8 cellular contexts compared by ENCODE assay signal in genomic region chr16:67415872-67416793, GRCh38. TPM values are rescaled to one million over a fixed set of nuclear protein-coding genes. Genes with fewer than 3 reads are reported as not detected.
DNase-seq lines count a peak whose midpoint lies in the region; ATAC-seq and TF ChIP-seq lines count a peak whose summit lies in the region.

Gene ZDHHC1 (minus strand): TSS chr16:67416477. CDS start chr16:67407775, 8,702 bp downstream.

- H3K4me3 ChIP-seq in HEK293 (ENCODE audit: low read depth, low read length), result peak within 1 kb of the TSS; percentile 66
- H3K4me3 ChIP-seq in fibroblast of mammary gland (ENCODE audit: control insufficient read depth, low read depth, low read length), result peak within 1 kb of the TSS; percentile 65

- H3K4me1 ChIP-seq in HEK293 (ENCODE audit: control insufficient read depth, insufficient read depth, low read length), result peaks cover 3% of the 10 kb centered on the region; the same call in 1 of the 2 replicates

- no peaks in the 10 kb centered on the region for H3K36me3 ChIP-seq in HEK293 (ENCODE audit: control insufficient read depth in 2 of 2, insufficient read depth in 1 of 2, low read length in 2 of 2)

- H3K27ac ChIP-seq in HEK293 (ENCODE audit: extremely low read depth, low read depth, low read length), result peak within 1 kb of the TSS; percentile 88

- CTCF ChIA-PET in HEK293 (lab: Yijun Ruan, JAX), result interaction anchor here (0.6 to 2.0 kb wide), 33 partner anchors 8 to 905 kb away, joined by 3 to 21 read pairs (median 3); partner anchors contain the start of genes HSD11B2 and TMEM208

- POLR2A ChIA-PET in HEK293 (lab: Yijun Ruan, JAX), result interaction anchor here (1.0 to 1.1 kb wide), 2 partner anchors 12 to 34 kb away, joined by 3 read pairs; no protein-coding TSS in a partner anchor

- no peaks in the 10 kb centered on the region for H3K4me1 Mint-ChIP-seq in activated T-helper 17 cell treated with anti-CD3 and anti-CD28 coated beads, Interleukin-2, amount 50 U/mL, for 72 hours

- DNase-seq in G401 (ENCODE audit: low spot score) (peak; percentile 73), NCI-H2227 treated with DMSO at 0.1 percent for 48 hours (lab: John Stamatoyannopoulos, UW) (peak; percentile 55), fibroblast of mammary gland (ENCODE audit: low read depth) (peak; percentile 80), myocyte (ENCODE audit: low read depth) (peak; percentile 76), cerebellar nuclear complex (lab: John Stamatoyannopoulos, UW) (no peak)

- TF ChIP-seq CTCF in HEK293 (tag by site-specific recombination; IDR thresholded peaks at IDR 0.05), result peak; percentile 80
- TF ChIP-seq CTCF in fibroblast of mammary gland (conservative IDR thresholded peaks at IDR 0.05; ENCODE audit: control insufficient read depth, insufficient read depth, low read depth, low read length), result no peak
- no peak for TF ChIP-seq CTCF in subcutaneous adipose tissue (IDR thresholded peaks at IDR 0.05; ENCODE audit: low read depth)

- peak within 1 kb of the TSS; percentile 64 for H3K4me3 Mint-ChIP-seq in activated T-helper 17 cell treated with anti-CD3 and anti-CD28 coated beads, Interleukin-2, amount 50 U/mL, for 72 hours

- no peaks in the 10 kb centered on the region for H3K36me3 Mint-ChIP-seq in activated T-helper 17 cell treated with anti-CD3 and anti-CD28 coated beads, Interleukin-2, amount 50 U/mL, for 72 hours (ENCODE audit: low read depth)

- in situ Hi-C loops in G401 (cut with HindIII; ENCODE audit: low sequenced_read_pairs), result no loop called here

- no peaks in the 10 kb centered on the region for H3K9me3 ChIP-seq in HEK293 (ENCODE audit: control insufficient read depth, insufficient read depth, low read depth, low read length)

- peaks cover 21% of the 10 kb centered on the region for H3K27me3 Mint-ChIP-seq in activated T-helper 17 cell treated with anti-CD3 and anti-CD28 coated beads, Interleukin-2, amount 50 U/mL, for 72 hours

- H3K9me3 Mint-ChIP-seq in activated T-helper 17 cell treated with anti-CD3 and anti-CD28 coated beads, Interleukin-2, amount 50 U/mL, for 72 hours, result no peaks in the 10 kb centered on the region

- peak; percentile 94 for ATAC-seq in activated T-helper 17 cell treated with anti-CD3 and anti-CD28 coated beads, Interleukin-2, amount 50 U/mL, for 72 hours (replicated peaks)

- H3K27ac Mint-ChIP-seq in activated T-helper 17 cell treated with anti-CD3 and anti-CD28 coated beads, Interleukin-2, amount 50 U/mL, for 72 hours, result peak within 1 kb of the TSS; percentile 48

TF ChIP-seq in HEK293, 187 proteins besides CTCF, POLR2A, EP300 and RAD21 (continues in another document):
- TF ChIP-seq ZNF140 (tag by site-specific recombination; IDR thresholded peaks at IDR 0.05) (no peak), PRDM1 (tag by site-specific recombination; IDR thresholded peaks at IDR 0.05) (no peak), ZNF155 (tag by site-specific recombination; IDR thresholded peaks at IDR 0.05) (no peak), ZNF394 (tag by site-specific recombination; IDR thresholded peaks at IDR 0.05; ENCODE audit: borderline replicate concordance) (no peak), ZBTB6 (tag by site-specific recombination; IDR thresholded peaks at IDR 0.05) (peak; percentile 100), ZNF223 (tag by site-specific recombination; IDR thresholded peaks at IDR 0.05) (no peak), SP3 (tag by site-specific recombination; IDR thresholded peaks at IDR 0.05) (0 out of 2 replicates have a peak, but pooled peaks have one; percentile 8), PATZ1 (tag by site-specific recombination; IDR thresholded peaks at IDR 0.05) (peak; percentile 77), KLF1 (tag by site-specific recombination; IDR thresholded peaks at IDR 0.05) (peak; percentile 17), BCL11B (tag by site-specific recombination; IDR thresholded peaks at IDR 0.05; ENCODE audit: low read depth) (no peak), ZBTB20 (tag by site-specific recombination; IDR thresholded peaks at IDR 0.05) (peak; percentile 95), ZBTB26 (tag by site-specific recombination; optimal IDR thresholded peaks at IDR 0.05) (peak; percentile 48), ZNF692 (tag by site-specific recombination; IDR thresholded peaks at IDR 0.05) (peak; percentile 92), KLF8 (tag by site-specific recombination; IDR thresholded peaks at IDR 0.05) (peak; percentile 58; the same call in 1 of the 2 replicates), KLF16 (tag by site-specific recombination; IDR thresholded peaks at IDR 0.05) (0 out of 2 replicates have a peak, but pooled peaks have one; percentile 65), ZSCAN5A (tag by site-specific recombination; IDR thresholded peaks at IDR 0.05) (0 out of 2 replicates have a peak, but pooled peaks have one; percentile 70), ZBTB48 (tag by site-specific recombination; IDR thresholded peaks at IDR 0.05) (peak; percentile 83), REPIN1 (tag by site-specific recombination; IDR thresholded peaks at IDR 0.05; ENCODE audit: low read depth) (no peak), ZNF335 (tag by site-specific recombination; conservative IDR thresholded peaks at IDR 0.05) (peak; percentile 87), ZNF121 (tag by site-specific recombination; IDR thresholded peaks at IDR 0.05) (0 out of 2 replicates have a peak, but pooled peaks have one; percentile 29), ZBTB8A (tag by site-specific recombination; IDR thresholded peaks at IDR 0.05) (peak; percentile 47; the same call in 1 of the 2 replicates), ZFP69B (tag by site-specific recombination; IDR thresholded peaks at IDR 0.05) (0 out of 2 replicates have a peak, but pooled peaks have one; percentile 75), KLF9 (tag by site-specific recombination; IDR thresholded peaks at IDR 0.05; ENCODE audit: low read depth) (peak; percentile 50), ZNF785 (tag by site-specific recombination; IDR thresholded peaks at IDR 0.05) (no peak)

RNA-seq across cellular contexts. Expression of gene ZDHHC1, which starts in this region (rescaled TPM):
- 5.8 and 7.0 TPM in 2 replicates for total RNA-seq in G401 (2014; rRNA removed; shearing (Covaris generic))
- total RNA-seq in activated T-helper 17 cell treated with anti-CD3 and anti-CD28 coated beads, Interleukin-2, amount 50 U/mL, for 72 hours, result under 1 TPM; 0.52 to 0.74 TPM
- 12.8 and 19.2 TPM in 2 replicates for total RNA-seq in myocyte
- polyA plus RNA-seq in myocyte (2012), result 15.1 TPM
- 10 to 100 TPM in 3 of 4 donors, 1 to 10 TPM in 1; 8.6 to 13.0 (median 11.4) TPM for total RNA-seq in subcutaneous adipose tissue

Comparison
In these comparisons a context has a peak if more than half of its experiments do, and no peak if none do; other contexts are left out.
1. Peak in ATAC-seq in activated T-helper 17 cell treated with anti-CD3 and anti-CD28 coated beads, Interleukin-2, amount 50 U/mL, for 72 hours; RNA of the gene not detected or under 1 TPM.
2. DNase-seq: peak in G401 (single experiment), NCI-H2227 treated with DMSO at 0.1 percent for 48 hours (single experiment), fibroblast of mammary gland (single experiment) and myocyte (single experiment); none in cerebellar nuclear complex (0 of 2).